In the genomic region with DNA sequence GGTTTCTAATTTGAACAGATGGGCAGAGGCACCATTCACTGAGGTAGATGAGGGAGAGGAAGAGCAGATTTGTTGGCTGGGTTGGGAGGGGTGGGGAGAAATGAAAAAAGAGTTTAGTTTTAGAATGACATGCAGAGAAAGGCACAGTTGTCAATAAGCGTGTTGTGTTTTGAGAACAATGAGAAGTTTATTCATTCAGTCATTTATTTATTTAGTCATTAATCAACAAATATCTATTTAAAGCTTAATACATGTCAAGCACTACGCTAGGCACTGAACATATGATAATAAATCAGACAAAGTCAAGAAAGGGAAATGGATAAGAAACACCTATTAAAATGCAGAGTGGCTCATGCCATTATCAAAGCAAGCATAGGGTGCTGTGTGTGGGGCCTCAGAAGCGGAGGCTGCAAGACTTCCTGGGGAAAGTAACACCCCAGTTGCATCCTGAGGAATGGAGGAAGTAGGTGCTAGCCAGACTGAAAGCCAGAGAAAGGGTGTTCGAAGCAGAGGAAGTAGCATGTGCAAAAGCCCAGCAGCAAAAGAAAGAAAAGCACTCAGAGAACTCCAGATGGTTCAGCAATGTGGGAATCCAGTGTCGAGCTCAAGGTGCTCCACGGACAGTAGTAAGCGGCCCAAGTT, we compare ENCODE assay signal across 2 cellular contexts.
TF ChIP-seq lines count a peak whose summit lies in the region.

No MANE protein-coding gene starts in this region.

TF ChIP-seq in H1, 55 proteins besides CTCF, POLR2A, EP300 and RAD21:
- TF ChIP-seq CHD1 (IDR thresholded peaks at IDR 0.05; ENCODE audit: low read depth, low read length) (no peak), RXRA (IDR thresholded peaks at IDR 0.05; ENCODE audit: insufficient read depth, low read depth, low read length) (no peak), CHD2 (IDR thresholded peaks at IDR 0.05; ENCODE audit: low read length) (no peak), TAF1 (IDR thresholded peaks at IDR 0.05; ENCODE audit: low read depth, low read length) (no peak), KDM1A (IDR thresholded peaks at IDR 0.05; ENCODE audit: borderline replicate concordance, low read length) (no peak), YY1 (IDR thresholded peaks at IDR 0.05; ENCODE audit: low read depth, low read length) (no peak)
- TF ChIP-seq, protein P1, sequence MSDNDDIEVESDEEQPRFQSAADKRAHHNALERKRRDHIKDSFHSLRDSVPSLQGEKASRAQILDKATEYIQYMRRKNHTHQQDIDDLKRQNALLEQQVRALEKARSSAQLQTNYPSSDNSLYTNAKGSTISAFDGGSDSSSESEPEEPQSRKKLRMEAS (IDR thresholded peaks at IDR 0.05) = no peak

TF ChIP-seq in HepG2, 621 proteins besides CTCF, POLR2A, EP300 and RAD21:
- TF ChIP-seq NR2C2 (CRISPR knock-in tag; IDR thresholded peaks at IDR 0.05; ENCODE audit: borderline replicate concordance) (no peak), PRMT3 (CRISPR knock-in tag; IDR thresholded peaks at IDR 0.05; ENCODE audit: borderline replicate concordance, low read depth) (no peak), KAT8 (CRISPR knock-in tag; IDR thresholded peaks at IDR 0.05) (no peak), TRIM22 (IDR thresholded peaks at IDR 0.05) (no peak), NR2F6 (IDR thresholded peaks at IDR 0.05) (no peak), NR2F6 (CRISPR knock-in tag; IDR thresholded peaks at IDR 0.05) (no peak), CREB1 (IDR thresholded peaks at IDR 0.05) (no peak), CREB1 (CRISPR knock-in tag; IDR thresholded peaks at IDR 0.05) (no peak), ELF1 (CRISPR knock-in tag; IDR thresholded peaks at IDR 0.05) (no peak), ZNF143 (CRISPR knock-in tag; IDR thresholded peaks at IDR 0.05) (no peak), XBP1 (CRISPR knock-in tag; IDR thresholded peaks at IDR 0.05) (no peak), CEBPB (IDR thresholded peaks at IDR 0.05; ENCODE audit: borderline replicate concordance, low read depth, low read length) (no peak), ZNF644 (CRISPR knock-in tag; IDR thresholded peaks at IDR 0.05; ENCODE audit: low read depth) (no peak), POLR2AphosphoS2 (IDR thresholded peaks at IDR 0.05; ENCODE audit: low read depth, low read length) (no peak)
- TF ChIP-seq, protein P2, sequence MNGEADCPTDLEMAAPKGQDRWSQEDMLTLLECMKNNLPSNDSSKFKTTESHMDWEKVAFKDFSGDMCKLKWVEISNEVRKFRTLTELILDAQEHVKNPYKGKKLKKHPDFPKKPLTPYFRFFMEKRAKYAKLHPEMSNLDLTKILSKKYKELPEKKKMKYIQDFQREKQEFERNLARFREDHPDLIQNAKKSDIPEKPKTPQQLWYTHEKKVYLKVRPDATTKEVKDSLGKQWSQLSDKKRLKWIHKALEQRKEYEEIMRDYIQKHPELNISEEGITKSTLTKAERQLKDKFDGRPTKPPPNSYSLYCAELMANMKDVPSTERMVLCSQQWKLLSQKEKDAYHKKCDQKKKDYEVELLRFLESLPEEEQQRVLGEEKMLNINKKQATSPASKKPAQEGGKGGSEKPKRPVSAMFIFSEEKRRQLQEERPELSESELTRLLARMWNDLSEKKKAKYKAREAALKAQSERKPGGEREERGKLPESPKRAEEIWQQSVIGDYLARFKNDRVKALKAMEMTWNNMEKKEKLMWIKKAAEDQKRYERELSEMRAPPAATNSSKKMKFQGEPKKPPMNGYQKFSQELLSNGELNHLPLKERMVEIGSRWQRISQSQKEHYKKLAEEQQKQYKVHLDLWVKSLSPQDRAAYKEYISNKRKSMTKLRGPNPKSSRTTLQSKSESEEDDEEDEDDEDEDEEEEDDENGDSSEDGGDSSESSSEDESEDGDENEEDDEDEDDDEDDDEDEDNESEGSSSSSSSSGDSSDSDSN (CRISPR knock-in tag; IDR thresholded peaks at IDR 0.05) = no peak
